Comparison of ENCODE assay signal across 9 cellular contexts in the genomic region with DNA sequence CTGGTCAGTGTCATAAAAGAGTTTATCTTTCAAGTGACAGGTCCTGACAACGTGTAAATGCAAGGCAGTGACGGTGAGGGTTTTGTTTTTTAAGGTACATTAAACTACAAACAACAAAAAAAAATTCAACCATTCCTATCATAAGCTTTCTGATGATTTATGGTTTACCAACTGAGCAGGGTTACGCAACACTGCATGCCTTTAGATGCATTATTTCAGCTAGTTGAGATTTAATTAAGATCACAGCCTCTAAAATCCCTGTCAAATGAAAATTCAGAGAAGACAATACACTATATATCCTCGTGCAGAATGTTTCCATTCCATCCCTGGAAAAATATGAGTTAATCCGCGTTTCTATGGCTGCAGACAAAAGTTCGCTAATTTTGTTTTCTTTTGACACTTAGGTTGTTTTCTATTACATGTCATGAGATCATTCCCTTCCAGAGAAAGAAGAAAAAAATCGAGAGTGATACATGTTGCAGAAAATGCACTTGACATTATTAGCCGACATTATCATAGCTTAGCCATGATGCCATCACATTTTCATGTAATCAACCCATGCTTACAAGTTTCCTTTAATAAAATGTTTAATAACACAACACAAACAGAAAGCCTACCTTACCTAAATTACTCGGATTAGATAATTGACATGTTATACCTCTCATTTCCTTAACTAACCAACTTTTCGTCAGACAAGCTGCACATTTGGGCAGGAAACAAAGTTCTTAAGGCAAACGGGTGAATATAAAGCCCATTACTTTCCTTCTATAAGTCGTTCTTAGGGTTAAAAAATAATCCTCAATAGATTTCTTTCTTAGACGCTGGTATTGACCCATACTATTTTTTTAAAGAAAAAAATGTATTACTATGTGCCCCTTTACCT.
DNase-seq lines count a peak whose midpoint lies in the region; ATAC-seq, FAIRE-seq and TF ChIP-seq lines count a peak whose summit lies in the region.
"Had no signal": no experiment of that assay in that cellular context is flagged by ENCODE, and none has a peak within 500 bp of the region (broad histone marks: within the 10 kb centered on the region; RNA-seq: fewer than 3 reads in every experiment).

No MANE protein-coding gene starts in this region.

- no peaks in the 10 kb centered on the region for H3K36me3 ChIP-seq in BLaER1 treated with 17β-estradiol and CSF1 and Interleukin-3, amounts not matched to agents 10 nM and 100 nM
- H3K36me3 ChIP-seq in OCI-LY1 (ENCODE audit: insufficient read depth, low read length) (peaks cover 5% of the 10 kb centered on the region; the same call in 1 of the 2 replicates), pancreas (no peaks in the 10 kb centered on the region)

- no peak for ATAC-seq in pancreas

- H3K4me3 ChIP-seq in BLaER1 treated with 17β-estradiol and CSF1 and Interleukin-3, amounts not matched to agents 10 nM and 100 nM, result peak overlapping the region in 4 of 10 experiments; percentile 65 to 72 (median 68); a peak in 3 of 20 replicates
- no peak overlapping the region for H3K4me3 ChIP-seq in OCI-LY1 (ENCODE audit: low read depth, low read length, poor library complexity, severe bottlenecking)
- peak overlapping the region; percentile 69 for H3K4me3 ChIP-seq in epithelial cell of proximal tubule (ENCODE audit: low read depth, low read length)
- H3K4me3 ChIP-seq in pancreas, result peak overlapping the region in 2 of 4 donors; percentile 56 to 58
- H3K4me3 ChIP-seq in lower leg skin (ENCODE audit: low read depth, poor library complexity, severe bottlenecking), result no peak overlapping the region

- H3K4me1 ChIP-seq in BLaER1 treated with 17β-estradiol and CSF1 and Interleukin-3, amounts not matched to agents 10 nM and 100 nM, result peaks cover 30 to 51% (median 42%) of the 10 kb centered on the region in 10 experiments
- H3K4me1 ChIP-seq in OCI-LY1 (ENCODE audit: insufficient read depth, low read length, severe bottlenecking), result peaks cover 75% of the 10 kb centered on the region
- H3K4me1 ChIP-seq in pancreas, result peaks cover 37 to 78% (median 63%) of the 10 kb centered on the region in 3 donors

- peaks cover 77% of the 10 kb centered on the region for H3K79me2 ChIP-seq in OCI-LY1 (ENCODE audit: insufficient read depth, low read length)

- in situ Hi-C loops in ACHN (cut with HindIII; ENCODE audit: low pct_ligation_motif_present, low pct_unique_long_range_greater_than_20kb, low sequenced_read_pairs), result no loop called here

- TF ChIP-seq CTCF in OCI-LY1 (IDR thresholded peaks at IDR 0.05; ENCODE audit: low read length) (no peak), epithelial cell of proximal tubule (conservative IDR thresholded peaks at IDR 0.05; ENCODE audit: low read depth, low read length) (no peak), pancreas (IDR thresholded peaks at IDR 0.05) (no peak), lower leg skin (IDR thresholded peaks at IDR 0.05) (no peak)

- H4K20me1 ChIP-seq in BLaER1 treated with 17β-estradiol and CSF1 and Interleukin-3, amounts not matched to agents 10 nM and 100 nM, result peaks cover 63 to 100% (median 98%) of the 10 kb centered on the region in 11 experiments; a peak in 20 of 22 replicates
- peaks cover 11% of the 10 kb centered on the region; the same call in 1 of the 2 replicates for H4K20me1 ChIP-seq in OCI-LY1 (ENCODE audit: insufficient read depth, low read length)

- H3F3A ChIP-seq in OCI-LY1 (ENCODE audit: insufficient read depth, low read length), result no peaks in the 10 kb centered on the region

- no peak overlapping the region for H2AFZ ChIP-seq in OCI-LY1 (ENCODE audit: low read length)

- peak; percentile 88 for FAIRE-seq in pancreas (lab: Jason Lieb, UNC)

- DNase-seq in epithelial cell of proximal tubule (ENCODE audit: low read depth) (no peak), pancreas (no peak), ACHN (no peak), lower leg skin (ENCODE audit: low spot score in 2 of 2) (no peak), glomerular visceral epithelial cell (ENCODE audit: extremely low spot score) (no peak), CD1c-positive myeloid dendritic cell (ENCODE audit: extremely low spot score) (no peak)
- DNase-seq: activated CD8-positive, alpha-beta memory T cell treated with anti-CD3 and anti-CD28 coated beads, Interleukin-2, amount 50 U/mL, for 48 hours had no signal

- no peaks in the 10 kb centered on the region for H3K9me3 ChIP-seq in BLaER1 treated with 17β-estradiol and CSF1 and Interleukin-3, amounts not matched to agents 10 nM and 100 nM (replicated peaks in 1 of 11)
- no peaks in the 10 kb centered on the region for H3K9me3 ChIP-seq in OCI-LY1 (ENCODE audit: low read length)
- no peaks in the 10 kb centered on the region for H3K9me3 ChIP-seq in pancreas

- H3K27ac ChIP-seq in BLaER1 treated with 17β-estradiol and CSF1 and Interleukin-3, amounts not matched to agents 10 nM and 100 nM, result peak overlapping the region in 2 of 11 experiments; percentile 78 to 84; a peak in 2 of 22 replicates
- H3K27ac ChIP-seq in OCI-LY1 (ENCODE audit: low read depth, low read length, poor library complexity, severe bottlenecking) (no peak overlapping the region), pancreas (peak overlapping the region in 3 of 4 donors; percentile 19 to 95 (median 95))

- peak overlapping the region in 2 of 11 experiments; percentile 83 to 86; a peak in 1 of 22 replicates for H3K9ac ChIP-seq in BLaER1 treated with 17β-estradiol and CSF1 and Interleukin-3, amounts not matched to agents 10 nM and 100 nM
- H3K9ac ChIP-seq in OCI-LY1 (ENCODE audit: low read length), result no peak overlapping the region

- 11 to 15% methylated on average over 14 of the region's 14 CpGs for WGBS in pancreas, 2 donors
- 32 to 43% methylated on average over 14 of the region's 14 CpGs for WGBS in lower leg skin, 2 donors

- peaks cover 84 to 99% (median 93%) of the 10 kb centered on the region in 11 experiments for H3K27me3 ChIP-seq in BLaER1 treated with 17β-estradiol and CSF1 and Interleukin-3, amounts not matched to agents 10 nM and 100 nM
- H3K27me3 ChIP-seq in OCI-LY1 (ENCODE audit: insufficient read depth, low read length) (no peaks in the 10 kb centered on the region), pancreas (no peaks in the 10 kb centered on the region)

- no peak for TF ChIP-seq POLR2A in lower leg skin (IDR thresholded peaks at IDR 0.05)

- intact Hi-C loops in pancreas (cut with DNase I), result loop anchor here in 1 of 3 donors (10.0 kb wide), 1 partner anchor 57 kb away; no protein-coding TSS in a partner anchor
- intact Hi-C loops in lower leg skin (cut with DNase I; ENCODE audit: low total_unique reads), result loop anchor here (10.0 kb wide), 1 partner anchor 523 kb away; a partner anchor contains a TSS

- H3K9me2 ChIP-seq in OCI-LY1 (ENCODE audit: low read depth, low read length), result no peaks in the 10 kb centered on the region

- H3K4me2 ChIP-seq in BLaER1 treated with 17β-estradiol and CSF1 and Interleukin-3, amounts not matched to agents 10 nM and 100 nM, result peak overlapping the region; percentile 26 to 99 (median 89); a peak in 20 of 22 replicates
- H3K4me2 ChIP-seq in OCI-LY1 (ENCODE audit: low read length), result peak overlapping the region; percentile 72
